ENCODE assay signal across 8 cellular contexts in genomic region chr10:132163278-132163765, GRCh38. TPM values are rescaled to one million over a fixed set of nuclear protein-coding genes. Genes with fewer than 3 reads are reported as not detected.
DNase-seq lines count a peak whose midpoint lies in the region; ATAC-seq and TF ChIP-seq lines count a peak whose summit lies in the region.

No MANE protein-coding gene starts in this region.

- TF ChIP-seq CTCF in RWPE1 (conservative IDR thresholded peaks at IDR 0.05; ENCODE audit: low read depth) (no peak), endodermal cell (conservative IDR thresholded peaks at IDR 0.05) (peak; percentile 62), CD14-positive monocyte (IDR thresholded peaks at IDR 0.05) (no peak)

- no peaks in the 10 kb centered on the region for H3K27me3 Mint-ChIP-seq in endodermal cell (ENCODE audit: insufficient read depth)
- H3K27me3 Mint-ChIP-seq in CD14-positive monocyte (ENCODE audit: low read depth in 3 of 3), result peaks cover 9 to 10% (median 9%) of the 10 kb centered on the region in 3 donors

- H3K9ac ChIP-seq in endodermal cell (ENCODE audit: extremely low read depth, low read length, poor library complexity, severe bottlenecking), result no peak overlapping the region

- H3K4me3 ChIP-seq in endodermal cell (ENCODE audit: low read length), result no peak overlapping the region

- H3K27ac Mint-ChIP-seq in endodermal cell (no peak overlapping the region), CD14-positive monocyte (peak overlapping the region in 2 of 7 donors; percentile 52 to 70)

- no peak overlapping the region for H3K27ac ChIP-seq in RWPE1
- H3K27ac ChIP-seq in endodermal cell (ENCODE audit: low read depth, low read length), result no peak overlapping the region

- peak overlapping the region; percentile 10 for H3K4me3 Mint-ChIP-seq in endodermal cell
- no peak overlapping the region for H3K4me3 Mint-ChIP-seq in CD14-positive monocyte

- no peaks in the 10 kb centered on the region for H3K4me1 ChIP-seq in endodermal cell (ENCODE audit: control insufficient read depth, insufficient read depth, low read length)

- intact Hi-C loops in Right ventricle myocardium superior (cut with DNase I) (no loop called here), cardiac septum (cut with DNase I) (no loop called here), CD14-positive monocyte (cut with micrococcal nuclease) (no loop called here)

- POLR2A ChIA-PET in RWPE1 (lab: Yijun Ruan, JAX; ENCODE audit: low non-redundant PET), result no interaction called here

- DNase-seq in Right ventricle myocardium superior (peak; percentile 48), cardiac septum (ENCODE audit: low spot score) (no peak), RWPE1 (ENCODE audit: low spot score) (peak; percentile 75), endodermal cell (peak; percentile 97), CD14-positive monocyte (ENCODE audit: low spot score) (no peak)
- DNase-seq in stimulated activated CD4-positive, alpha-beta T cell treated with anti-CD3 and anti-CD28 coated beads, Interleukin-4, amount 100 ng/mL, for 1 hour, result peak; percentile 51

- H3K36me3 ChIP-seq in endodermal cell (ENCODE audit: control insufficient read depth, insufficient read depth, low read length), result no peaks in the 10 kb centered on the region

- ATAC-seq in Right ventricle myocardium superior (ENCODE audit: poor library complexity) (peak; percentile 50), HG03378 (IDR thresholded peaks at IDR 0.05; ENCODE audit: unreplicated experiment) (peak; percentile 76), GM18909 (IDR thresholded peaks at IDR 0.05; ENCODE audit: poor library complexity, unreplicated experiment) (no peak)

- CTCF ChIA-PET in RWPE1 (lab: Yijun Ruan, JAX), result interaction anchor here (1.1 kb wide), 2 partner anchors 20 to 21 kb away, joined by 3 to 4 read pairs; no protein-coding TSS in a partner anchor

- H3K9me3 Mint-ChIP-seq in endodermal cell (no peaks in the 10 kb centered on the region), CD14-positive monocyte (peaks cover 0 to 7% (median 3%) of the 10 kb centered on the region in 7 donors)

- 55 to 73% methylated on average over 5 to 16 of the region's 16 CpGs for WGBS in endodermal cell (ENCODE audit: insufficient coverage in 1 of 2, insufficient read length in 1 of 2), 2 experiments

- H3K9me3 ChIP-seq in endodermal cell (ENCODE audit: control insufficient read depth, low read length), result no peaks in the 10 kb centered on the region

- no peaks in the 10 kb centered on the region for H3K27me3 ChIP-seq in endodermal cell (ENCODE audit: control insufficient read depth, insufficient read depth, low read length, poor library complexity, severe bottlenecking)

- no peaks in the 10 kb centered on the region for H3K4me1 Mint-ChIP-seq in endodermal cell
- H3K4me1 Mint-ChIP-seq in CD14-positive monocyte, result no peaks in the 10 kb centered on the region

- no peaks in the 10 kb centered on the region for H3K36me3 Mint-ChIP-seq in endodermal cell (ENCODE audit: low read depth)
- no peaks in the 10 kb centered on the region for H3K36me3 Mint-ChIP-seq in CD14-positive monocyte

RNA-seq across cellular contexts. Expression of gene DPYSL4, which starts 23.4 kb away (rescaled TPM):
- 31.7 TPM for total RNA-seq in Right ventricle myocardium superior
- total RNA-seq in cardiac septum, result 55.4 TPM
- total RNA-seq in endodermal cell, result 10 to 100 TPM in 1 of 2 donors, 1 to 10 TPM in 1; 5.1 to 13.5 TPM
- 62.3 TPM for polyA plus RNA-seq in endodermal cell (2013, experiment 1 of 2)
- polyA plus RNA-seq in endodermal cell (2013, experiment 2 of 2), result 52.7 TPM
- polyA plus RNA-seq in CD14-positive monocyte, result not detected

Comparison
In these comparisons a context has a peak if more than half of its experiments do, and no peak if none do; other contexts are left out.
1. DNase-seq: peak in Right ventricle myocardium superior (single experiment), RWPE1 (single experiment), endodermal cell (single experiment) and stimulated activated CD4-positive, alpha-beta T cell treated with anti-CD3 and anti-CD28 coated beads, Interleukin-4, amount 100 ng/mL, for 1 hour (single experiment); none in cardiac septum (single experiment) and CD14-positive monocyte (single experiment).